In genomic region chr3:185760550-185760949, GRCh38 we compare ENCODE assay signal across 16 cellular contexts.
A peak's percentile ranks its signal among the peaks of the same experiment; 100 is the strongest.
DNase-seq lines count a peak whose midpoint lies in the region; ATAC-seq and TF ChIP-seq lines count a peak whose summit lies in the region.
"Had no signal": no experiment of that assay in that cellular context is flagged by ENCODE, and none has a peak within 500 bp of the region (broad histone marks: within the 10 kb centered on the region; RNA-seq: fewer than 3 reads in every experiment).

No MANE protein-coding gene starts in this region.

- H2BK12ac ChIP-seq in mesenchymal stem cell (ENCODE audit: low read length in 2 of 2) = no peak overlapping the region

- H3K4ac ChIP-seq in mesenchymal stem cell (ENCODE audit: low read depth in 1 of 2, low read length in 2 of 2) = no peak overlapping the region

- peak overlapping the region; percentile 86 for H3K9ac ChIP-seq in mesenchymal stem cell (ENCODE audit: low read length)

- H2BK15ac ChIP-seq in mesenchymal stem cell (ENCODE audit: low read depth, poor library complexity, severe bottlenecking) = no peak overlapping the region

- no peak overlapping the region for H3K18ac ChIP-seq in mesenchymal stem cell (ENCODE audit: low read depth in 1 of 2, low read length in 2 of 2)

- H3K36me3 ChIP-seq in heart left ventricle (no peaks in the 10 kb centered on the region), right atrium auricular region (no peaks in the 10 kb centered on the region), mesenchymal stem cell (ENCODE audit: control insufficient read depth in 1 of 2, insufficient read depth in 2 of 2, low read depth in 1 of 2, low read length in 2 of 2) (peaks cover 5 to 16% of the 10 kb centered on the region in 2 experiments), thyroid gland (no peaks in the 10 kb centered on the region)
- H3K36me3 ChIP-seq: spleen, thoracic aorta had no signal

- ATAC-seq in heart left ventricle (peak in 3 of 4 donors; percentile 15 to 37 (median 32)), HG03439 (IDR thresholded peaks at IDR 0.05; ENCODE audit: unreplicated experiment) (no peak)
- ATAC-seq: naive thymus-derived CD8-positive, alpha-beta T cell had no signal

- intact Hi-C loops in heart left ventricle (cut with DNase I) (loop anchor here in 4 of 10 donors (5.0 to 10.0 kb wide), 3 partner anchors 86 to 98 kb away; no protein-coding TSS in a partner anchor), thyroid gland (cut with DNase I) (loop anchor here (10.0 kb wide), 1 partner anchor 86 kb away; no protein-coding TSS in a partner anchor)

- H3K27me3 ChIP-seq in heart left ventricle = no peaks in the 10 kb centered on the region
- H3K27me3 ChIP-seq in right atrium auricular region = no peaks in the 10 kb centered on the region
- no peaks in the 10 kb centered on the region for H3K27me3 ChIP-seq in mesenchymal stem cell (ENCODE audit: control insufficient read depth in 1 of 2, insufficient read depth in 1 of 2, low read length in 2 of 2)
- no peaks in the 10 kb centered on the region for H3K27me3 ChIP-seq in thyroid gland

- H4K8ac ChIP-seq in mesenchymal stem cell (ENCODE audit: low read length) = no peak overlapping the region

- DNase-seq in heart left ventricle = no peak
- DNase-seq in right atrium auricular region (ENCODE audit: low spot score) = no peak
- no peak for DNase-seq in choroid plexus epithelial cell (ENCODE audit: low read depth)
- DNase-seq in mesenchymal stem cell = no peak
- peak; percentile 23 to 25 for DNase-seq in thyroid gland
- DNase-seq in DMS 273 (lab: John Stamatoyannopoulos, UW; ENCODE audit: unreplicated experiment) = no peak
- no peak for DNase-seq in LoVo (ENCODE audit: low spot score)
- DNase-seq: 8988T; activated CD8-positive, alpha-beta memory T cell treated with anti-CD3 and anti-CD28 coated beads for 24 hours; activated naive CD4-positive, alpha-beta T cell treated with anti-CD3 and anti-CD28 coated beads, Interleukin-2, amount 50 U/mL, for 16 hours; naive thymus-derived CD8-positive, alpha-beta T cell; NCI-H1417; NCI-H446; spleen had no signal

- TF ChIP-seq CTCF in heart left ventricle (IDR thresholded peaks at IDR 0.05) (no peak), right atrium auricular region (IDR thresholded peaks at IDR 0.05) (no peak), choroid plexus epithelial cell (conservative IDR thresholded peaks at IDR 0.05; ENCODE audit: low read depth, low read length) (no peak), thyroid gland (IDR thresholded peaks at IDR 0.05) (no peak)

- peak overlapping the region in 9 of 12 donors; percentile 13 to 48 (median 35) for H3K4me3 ChIP-seq in heart left ventricle
- peak overlapping the region in 1 of 2 donors; percentile 33 for H3K4me3 ChIP-seq in right atrium auricular region
- H3K4me3 ChIP-seq in choroid plexus epithelial cell (ENCODE audit: low read depth, low read length) = peak overlapping the region; percentile 2
- peak overlapping the region in 1 of 2 experiments; percentile 68 for H3K4me3 ChIP-seq in mesenchymal stem cell (ENCODE audit: insufficient read depth in 1 of 2, low read depth in 1 of 2, low read length in 2 of 2)
- no peak overlapping the region for H3K4me3 ChIP-seq in thyroid gland (replicated peaks in 1 of 3)
- H3K4me3 ChIP-seq: spleen, thoracic aorta had no signal

- peak overlapping the region; percentile 49 for H3K4me2 ChIP-seq in mesenchymal stem cell (ENCODE audit: low read length, poor library complexity, severe bottlenecking)

- H3K4me1 ChIP-seq in heart left ventricle (peaks cover 0 to 45% (median 24%) of the 10 kb centered on the region in 12 donors), right atrium auricular region (peaks cover 0 to 26% of the 10 kb centered on the region in 2 donors), mesenchymal stem cell (ENCODE audit: control insufficient read depth, insufficient read depth, low read depth, low read length) (peaks cover 11% of the 10 kb centered on the region), thyroid gland (peaks cover 10 to 14% of the 10 kb centered on the region in 2 donors)

- H3K14ac ChIP-seq in mesenchymal stem cell (ENCODE audit: low read length in 2 of 2) = no peak overlapping the region

- H3K79me1 ChIP-seq in mesenchymal stem cell (replicated peaks; ENCODE audit: low read length, poor library complexity, severe bottlenecking) = peaks cover 4% of the 10 kb centered on the region

- no peak overlapping the region for H2BK120ac ChIP-seq in mesenchymal stem cell (ENCODE audit: low read depth, low read length)

- no peak overlapping the region for H2AK5ac ChIP-seq in mesenchymal stem cell (ENCODE audit: low read length, severe bottlenecking)

- no peak overlapping the region for H2AFZ ChIP-seq in mesenchymal stem cell (ENCODE audit: low read depth, low read length)

- H2BK5ac ChIP-seq in mesenchymal stem cell (ENCODE audit: low read depth, low read length, poor library complexity, severe bottlenecking) = no peak overlapping the region

- H3K9me3 ChIP-seq in heart left ventricle = no peaks in the 10 kb centered on the region
- H3K9me3 ChIP-seq in right atrium auricular region = no peaks in the 10 kb centered on the region
- H3K9me3 ChIP-seq in mesenchymal stem cell (ENCODE audit: control insufficient read depth, low read length) = no peaks in the 10 kb centered on the region
- H3K9me3 ChIP-seq in thyroid gland = no peaks in the 10 kb centered on the region
- H3K9me3 ChIP-seq: thoracic aorta had no signal

- H4K91ac ChIP-seq in mesenchymal stem cell (ENCODE audit: low read length) = no peak overlapping the region

- TF ChIP-seq POLR2A in heart left ventricle (IDR thresholded peaks at IDR 0.05) (no peak), thyroid gland (IDR thresholded peaks at IDR 0.05) (no peak)

- H3K23ac ChIP-seq in mesenchymal stem cell (ENCODE audit: low read length in 2 of 2) = no peak overlapping the region

- 9 to 39% (median 28%) methylated on average over 5 of the region's 5 CpGs for WGBS in heart left ventricle, 4 donors
- 80% methylated on average over 5 of the region's 5 CpGs for WGBS in mesenchymal stem cell
- WGBS in thyroid gland, 2 donors = 13 to 20% methylated on average over 5 of the region's 5 CpGs

- no peak overlapping the region for H3K27ac ChIP-seq in heart left ventricle
- H3K27ac ChIP-seq in right atrium auricular region = no peak overlapping the region
- no peak overlapping the region for H3K27ac ChIP-seq in mesenchymal stem cell (ENCODE audit: low read length, poor library complexity, severe bottlenecking)
- no peak overlapping the region for H3K27ac ChIP-seq in thyroid gland
- H3K27ac ChIP-seq: spleen, thoracic aorta had no signal

Comparison
In these comparisons a context has a peak if more than half of its experiments do, and no peak if none do; other contexts are left out.
1. DNase-seq: peak in thyroid gland (2 of 2); none in heart left ventricle (0 of 5), right atrium auricular region (single experiment), choroid plexus epithelial cell (single experiment), mesenchymal stem cell (single experiment), DMS 273 (single experiment) and LoVo (single experiment).
2. H3K4me3 ChIP-seq: peak in heart left ventricle (9 of 12) and choroid plexus epithelial cell (single experiment); none in thyroid gland (0 of 3).